20 cellular contexts compared by ENCODE assay signal in the genomic region with DNA sequence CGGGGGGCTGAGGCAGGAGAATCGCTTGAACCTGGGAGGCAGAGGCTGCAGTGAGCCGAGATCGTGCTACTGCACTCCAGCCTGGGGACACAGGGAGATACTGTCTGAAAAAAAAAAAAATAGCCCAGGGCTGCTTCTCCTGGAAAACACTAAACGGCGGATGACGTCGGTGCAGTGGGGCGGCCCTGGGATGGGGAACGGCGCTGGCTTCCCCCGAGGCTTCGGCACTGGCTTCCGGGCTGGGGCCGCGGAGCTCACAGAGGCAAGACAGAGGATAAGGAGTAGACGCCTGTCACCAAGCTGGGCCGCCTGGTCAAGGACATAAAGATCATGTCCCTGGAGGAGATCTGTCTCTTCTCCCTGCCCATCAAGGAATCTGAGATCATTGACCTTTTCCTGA. TPM values are rescaled to one million over a fixed set of nuclear protein-coding genes. Genes with fewer than 3 reads are reported as not detected.
DNase-seq lines count a peak whose midpoint lies in the region; ATAC-seq, FAIRE-seq and TF ChIP-seq lines count a peak whose summit lies in the region.
"Had no signal": no experiment of that assay in that cellular context is flagged by ENCODE, and none has a peak within 500 bp of the region (broad histone marks: within the 10 kb centered on the region; RNA-seq: fewer than 3 reads in every experiment).

No MANE protein-coding gene starts in this region.

- TF ChIP-seq RAD21 in HepG2 (CRISPR knock-in tag; IDR thresholded peaks at IDR 0.05) = no peak

- TF ChIP-seq CTCF in right lobe of liver (IDR thresholded peaks at IDR 0.05) = no peak
- TF ChIP-seq CTCF in HepG2 (CRISPR knock-in tag; IDR thresholded peaks at IDR 0.05) = no peak
- no peak for TF ChIP-seq CTCF in heart right ventricle (IDR thresholded peaks at IDR 0.05)
- no peak for TF ChIP-seq CTCF in kidney (IDR thresholded peaks at IDR 0.05; ENCODE audit: borderline replicate concordance, extremely low read depth, insufficient read depth)
- no peak for TF ChIP-seq CTCF in left lung (IDR thresholded peaks at IDR 0.05)

- TF ChIP-seq EP300 in HepG2 (IDR thresholded peaks at IDR 0.05; ENCODE audit: low read depth in 2 of 2, low read length in 2 of 2) (no peak), HepG2 (CRISPR knock-in tag; IDR thresholded peaks at IDR 0.05; ENCODE audit: borderline replicate concordance) (no peak)

- POLR2A ChIA-PET in HepG2 (lab: Yijun Ruan, JAX) = interaction anchor here (1.1 to 2.1 kb wide), 2 partner anchors 9 to 13 kb away, joined by 4 to 7 read pairs; no protein-coding TSS in a partner anchor

- H3K9me3 ChIP-seq in right lobe of liver = no peaks in the 10 kb centered on the region
- H3K9me3 ChIP-seq in HepG2 (ENCODE audit: low read length) = no peaks in the 10 kb centered on the region
- no peaks in the 10 kb centered on the region for H3K9me3 ChIP-seq in heart right ventricle
- H3K9me3 ChIP-seq in kidney (ENCODE audit: control insufficient read depth in 1 of 2, low read length in 2 of 2) = no peaks in the 10 kb centered on the region
- H3K9me3 ChIP-seq in left lung = no peaks in the 10 kb centered on the region
- H3K9me3 ChIP-seq in SJCRH30 (replicated peaks) = no peaks in the 10 kb centered on the region
- H3K9me3 ChIP-seq: HAP-1 had no signal

- ATAC-seq in right lobe of liver = peak in 3 of 4 donors; percentile 44 to 69 (median 46)
- no peak for ATAC-seq in HepG2
- ATAC-seq in heart right ventricle = peak in 4 of 8 donors; percentile 52 to 78 (median 61)
- ATAC-seq in left lung = no peak
- ATAC-seq in HG03108 (IDR thresholded peaks at IDR 0.05; ENCODE audit: unreplicated experiment) = no peak
- ATAC-seq: GM12878 had no signal

- no peak overlapping the region for H2AFZ ChIP-seq in HepG2 (ENCODE audit: low read length)

- no TSS peak for BruUV-seq in HepG2 (replicated peaks; lab: Mats Ljungman, UMichigan)

- H3K27ac ChIP-seq in right lobe of liver (no peak overlapping the region), HepG2 (ENCODE audit: extremely low read length, insufficient read depth, low read length) (no peak overlapping the region), heart right ventricle (no peak overlapping the region), kidney (ENCODE audit: low read depth in 2 of 2, low read length in 2 of 2) (no peak overlapping the region), left lung (no peak overlapping the region), SJCRH30 (no peak overlapping the region)

- H3K4me3 ChIP-seq in right lobe of liver (no peak overlapping the region), HepG2 (replicated peaks in 1 of 3; ENCODE audit: insufficient read depth in 1 of 3, low read depth in 2 of 3, low read length in 3 of 3) (no peak overlapping the region), heart right ventricle (no peak overlapping the region), kidney (ENCODE audit: low read length in 2 of 2) (no peak overlapping the region), left lung (no peak overlapping the region), SJCRH30 (no peak overlapping the region)
- H3K4me3 ChIP-seq: GM12878, HAP-1 had no signal

- TF ChIP-seq POLR2A in right lobe of liver (IDR thresholded peaks at IDR 0.05) (no peak), HepG2 (IDR thresholded peaks at IDR 0.05; ENCODE audit: insufficient read depth in 1 of 2, low read depth in 2 of 2, low read length in 2 of 2) (no peak)

- FAIRE-seq in HepG2 (lab: Jason Lieb, UNC) (no peak), kidney (lab: Jason Lieb, UNC) (no peak)
- FAIRE-seq: GM12878, GM18507, H1 had no signal

- H3K79me2 ChIP-seq in HepG2 (ENCODE audit: insufficient read depth, low read length) = no peaks in the 10 kb centered on the region

- CTCF ChIA-PET in HepG2 (lab: Yijun Ruan, JAX; ENCODE audit: low intra/inter-chr PET ratio, low total read pairs) = no interaction called here

- H3K36me3 ChIP-seq in right lobe of liver = no peaks in the 10 kb centered on the region
- H3K36me3 ChIP-seq in HepG2 (replicated peaks in 1 of 2; ENCODE audit: control insufficient read depth in 1 of 2, insufficient read depth in 2 of 2, low read length in 2 of 2) = no peaks in the 10 kb centered on the region
- H3K36me3 ChIP-seq in heart right ventricle = no peaks in the 10 kb centered on the region
- H3K36me3 ChIP-seq in kidney (ENCODE audit: control insufficient read depth in 1 of 2, insufficient read depth in 2 of 2, low read length in 2 of 2) = no peaks in the 10 kb centered on the region
- H3K36me3 ChIP-seq in left lung = no peaks in the 10 kb centered on the region
- H3K36me3 ChIP-seq in SJCRH30 = no peaks in the 10 kb centered on the region
- H3K36me3 ChIP-seq: HAP-1 had no signal

- intact Hi-C loops in right lobe of liver (cut with DNase I) = no loop called here
- intact Hi-C loops in HepG2 (cut with micrococcal nuclease; ENCODE audit: unreplicated experiment) = no loop called here
- intact Hi-C loops in heart right ventricle (cut with DNase I) = no loop called here
- intact Hi-C loops in kidney (cut with DNase I) = no loop called here
- intact Hi-C loops in left lung (cut with DNase I) = no loop called here

- H3K27me3 ChIP-seq in right lobe of liver (no peaks in the 10 kb centered on the region), HepG2 (ENCODE audit: control insufficient read depth in 1 of 2, insufficient read depth in 2 of 2, low read length in 2 of 2) (peaks cover 3 to 21% of the 10 kb centered on the region in 2 experiments; a peak in 4 of 5 replicates), heart right ventricle (peaks cover 0 to 8% (median 2%) of the 10 kb centered on the region in 7 donors), left lung (peaks cover 0 to 10% of the 10 kb centered on the region in 2 donors), SJCRH30 (0 out of 2 replicates have a peak, but pooled peaks cover 3% of the 10 kb centered on the region)

- no peaks in the 10 kb centered on the region for H4K20me1 ChIP-seq in HepG2 (ENCODE audit: insufficient read depth, low read length)

- WGBS in right lobe of liver (ENCODE audit: insufficient coverage, low coverage, low lambda C conversion rate, missing lambda C conversion rate) = 69% methylated on average over 10 of the region's 18 CpGs
- 60% methylated on average over 16 of the region's 18 CpGs for WGBS in HepG2 (ENCODE audit: low lambda C conversion rate)
- 42 to 49% methylated on average over 18 of the region's 18 CpGs for WGBS in heart right ventricle, 2 donors

- H3K4me2 ChIP-seq in HepG2 (ENCODE audit: low read depth, low read length) = no peak overlapping the region

- no peaks in the 10 kb centered on the region for H3K4me1 ChIP-seq in right lobe of liver
- peaks cover 16% of the 10 kb centered on the region for H3K4me1 ChIP-seq in HepG2 (ENCODE audit: insufficient read depth, low read length)
- peaks cover 0 to 5% (median 0%) of the 10 kb centered on the region in 9 donors for H3K4me1 ChIP-seq in heart right ventricle
- H3K4me1 ChIP-seq in kidney (ENCODE audit: control insufficient read depth in 1 of 2, insufficient read depth in 1 of 2, low read depth in 1 of 2, low read length in 2 of 2) = no peaks in the 10 kb centered on the region
- H3K4me1 ChIP-seq in left lung = peaks cover 0 to 9% of the 10 kb centered on the region in 2 donors
- H3K4me1 ChIP-seq in SJCRH30 = no peaks in the 10 kb centered on the region
- H3K4me1 ChIP-seq: HAP-1 had no signal

- no peak overlapping the region for H3K9ac ChIP-seq in HepG2 (ENCODE audit: insufficient read depth, low read depth, low read length)
- no peak overlapping the region for H3K9ac ChIP-seq in kidney (ENCODE audit: low read length in 2 of 2)

- DNase-seq in right lobe of liver = no peak
- DNase-seq in HepG2 (ENCODE audit: low spot score) = no peak
- peak; percentile 54 to 67 for DNase-seq in heart right ventricle
- peak; percentile 71 for DNase-seq in kidney
- no peak for DNase-seq in left lung
- no peak for DNase-seq in SJCRH30
- DNase-seq: ACHN; C1 segment of cervical spinal cord; Calu3; CD4-positive, alpha-beta T cell; DMS 273 treated with DMSO at 0.1 percent for 48 hours had no signal

- in situ Hi-C loops in HepG2 (cut with HindIII; ENCODE audit: extremely low pct_ligation_motif_present, low pct_unique_long_range_greater_than_20kb) = no loop called here

RNA-seq across cellular contexts. Expression of a gene that starts 5.0 kb away (rescaled TPM):
- total RNA-seq in right lobe of liver (under 1 TPM in 1 of 6 experiments, not detected in 5; 0.20 TPM), HepG2 (2016; rRNA removed; fragmentation: Illumina TruSeq; extraction: Trizol) (not detected in 2 replicates), heart right ventricle (not detected), kidney (not detected), left lung (not detected)
- not detected in 2 replicates for total RNA-seq in HepG2 (2016; cell fraction: cytosol; rRNA removed; fragmentation: Illumina TruSeq; extraction: Trizol; ENCODE audit: low read depth)
- total RNA-seq in HepG2 (2016; cell fraction: insoluble cytoplasmic fraction; rRNA removed; fragmentation: Illumina TruSeq; extraction: Trizol) = not detected in 2 replicates
- total RNA-seq in HepG2 (2016; cell fraction: membrane; rRNA removed; fragmentation: Illumina TruSeq; extraction: Trizol) = not detected in 2 replicates
- not detected in 2 replicates for total RNA-seq in HepG2 (2016; cell fraction: nucleus; rRNA removed; fragmentation: Illumina TruSeq; extraction: Trizol)
- polyA plus RNA-seq in HepG2 (2011; rRNA removed) (0.12 and 0.20 TPM in 2 replicates), heart right ventricle (under 1 TPM in 1 of 2 donors, not detected in 1; 0.06 TPM), kidney (ENCODE audit: insufficient read depth, low read depth, low replicate concordance) (not detected)
- 0.10 and 0.20 TPM in 2 replicates for polyA plus RNA-seq in HepG2 (2011; cell fraction: cytosol; rRNA removed)
- polyA plus RNA-seq in HepG2 (2011; cell fraction: nucleus; rRNA removed) = not detected in 2 replicates
- 0.13 and 0.16 TPM in 2 replicates for polyA plus RNA-seq in HepG2 (2012)
- polyA plus RNA-seq in HepG2 (2016; cell fraction: cytosol; fragmentation: Illumina TruSeq; extraction: Trizol; ENCODE audit: low read depth) = not detected in 2 replicates
- polyA plus RNA-seq in HepG2 (2016; cell fraction: insoluble cytoplasmic fraction; fragmentation: Illumina TruSeq; extraction: Trizol; ENCODE audit: low read depth) = not detected in 2 replicates
- not detected in 2 replicates for polyA plus RNA-seq in HepG2 (2016; cell fraction: membrane; fragmentation: Illumina TruSeq; extraction: Trizol; ENCODE audit: low read depth)
- not detected in 2 replicates for polyA plus RNA-seq in HepG2 (2016; cell fraction: nucleus; fragmentation: Illumina TruSeq; extraction: Trizol; ENCODE audit: insufficient read depth, low read depth)
- polyA minus RNA-seq in HepG2 (2011; rRNA and poly(A)+ RNA removed; ENCODE audit: low replicate concordance) = not detected in 2 replicates
- not detected in 2 replicates for polyA minus RNA-seq in HepG2 (2011; cell fraction: cytosol; rRNA and poly(A)+ RNA removed)
- not detected in 2 replicates for polyA minus RNA-seq in HepG2 (2011; cell fraction: nucleus; rRNA and poly(A)+ RNA removed)
- not detected in 2 replicates for total RNA-seq in SJCRH30 (2014; rRNA removed; shearing (Covaris generic))
- total RNA-seq: A172; Calu3; CD4-positive, alpha-beta T cell; Daoy; G401; GM12878; H1; HT1080 had no signal
- polyA plus RNA-seq: GM12878, H1 had no signal

RNA-seq across cellular contexts. Expression of a gene that starts 14.0 kb away (rescaled TPM):
- total RNA-seq in right lobe of liver (10 to 100 TPM in 3 of 6 experiments, 1 to 10 TPM in 3; 4.2 to 18.7 (median 10.4) TPM), HepG2 (2016; rRNA removed; fragmentation: Illumina TruSeq; extraction: Trizol) (5.8 and 13.5 TPM in 2 replicates), heart right ventricle (100 to 1,000 TPM in 3 of 10 donors, 10 to 100 TPM in 7; 33.4 to 153 (median 77.3) TPM), kidney (63.0 TPM), left lung (100 to 1,000 TPM in 1 of 2 donors, 10 to 100 TPM in 1; 94.8 to 145 TPM)
- 3.3 and 3.8 TPM in 2 replicates for total RNA-seq in HepG2 (2016; cell fraction: cytosol; rRNA removed; fragmentation: Illumina TruSeq; extraction: Trizol; ENCODE audit: low read depth)
- total RNA-seq in HepG2 (2016; cell fraction: insoluble cytoplasmic fraction; rRNA removed; fragmentation: Illumina TruSeq; extraction: Trizol) = 4.6 and 14.2 TPM in 2 replicates
- total RNA-seq in HepG2 (2016; cell fraction: membrane; rRNA removed; fragmentation: Illumina TruSeq; extraction: Trizol) = 7.0 and 8.2 TPM in 2 replicates
- total RNA-seq in HepG2 (2016; cell fraction: nucleus; rRNA removed; fragmentation: Illumina TruSeq; extraction: Trizol) = 11.9 and 15.2 TPM in 2 replicates
- polyA plus RNA-seq in HepG2 (2011; rRNA removed) (15.6 and 30.9 TPM in 2 replicates), heart right ventricle (100 to 1,000 TPM; 118 to 279 TPM), kidney (ENCODE audit: insufficient read depth, low read depth, low replicate concordance) (23.9 TPM)
- polyA plus RNA-seq in HepG2 (2011; cell fraction: cytosol; rRNA removed) = 24.5 and 32.7 TPM in 2 replicates
- 151 and 166 TPM in 2 replicates for polyA plus RNA-seq in HepG2 (2011; cell fraction: nucleus; rRNA removed)
- 19.0 and 28.0 TPM in 2 replicates for polyA plus RNA-seq in HepG2 (2012)
- polyA plus RNA-seq in HepG2 (2016; cell fraction: cytosol; fragmentation: Illumina TruSeq; extraction: Trizol; ENCODE audit: low read depth) = 3.1 and 4.0 TPM in 2 replicates
- polyA plus RNA-seq in HepG2 (2016; cell fraction: insoluble cytoplasmic fraction; fragmentation: Illumina TruSeq; extraction: Trizol; ENCODE audit: low read depth) = 6.4 and 7.0 TPM in 2 replicates
- polyA plus RNA-seq in HepG2 (2016; cell fraction: membrane; fragmentation: Illumina TruSeq; extraction: Trizol; ENCODE audit: low read depth) = 5.8 and 6.2 TPM in 2 replicates
- polyA plus RNA-seq in HepG2 (2016; cell fraction: nucleus; fragmentation: Illumina TruSeq; extraction: Trizol; ENCODE audit: insufficient read depth, low read depth) = 30.9 and 40.0 TPM in 2 replicates
- polyA minus RNA-seq in HepG2 (2011; rRNA and poly(A)+ RNA removed; ENCODE audit: low replicate concordance) = 28.2 and 70.2 TPM in 2 replicates
- 10.6 and 21.0 TPM in 2 replicates for polyA minus RNA-seq in HepG2 (2011; cell fraction: cytosol; rRNA and poly(A)+ RNA removed)
- 6.8 and 7.9 TPM in 2 replicates for polyA minus RNA-seq in HepG2 (2011; cell fraction: nucleus; rRNA and poly(A)+ RNA removed)
- 6.5 and 8.0 TPM in 2 replicates for total RNA-seq in SJCRH30 (2014; rRNA removed; shearing (Covaris generic))

RNA-seq across cellular contexts. Expression of a gene that starts 18.5 kb away (rescaled TPM):
- total RNA-seq in right lobe of liver (10 to 100 TPM in 2 of 6 experiments, 1 to 10 TPM in 4; 4.6 to 12.7 (median 7.1) TPM), HepG2 (2016; rRNA removed; fragmentation: Illumina TruSeq; extraction: Trizol) (9.7 and 10.8 TPM in 2 replicates), heart right ventricle (10 to 100 TPM; 12.5 to 33.0 (median 17.7) TPM), kidney (49.4 TPM), left lung (10 to 100 TPM; 30.2 to 33.0 TPM)
- 8.3 and 10.1 TPM in 2 replicates for total RNA-seq in HepG2 (2016; cell fraction: cytosol; rRNA removed; fragmentation: Illumina TruSeq; extraction: Trizol; ENCODE audit: low read depth)
- 6.4 and 11.8 TPM in 2 replicates for total RNA-seq in HepG2 (2016; cell fraction: insoluble cytoplasmic fraction; rRNA removed; fragmentation: Illumina TruSeq; extraction: Trizol)
- 16.6 and 19.9 TPM in 2 replicates for total RNA-seq in HepG2 (2016; cell fraction: membrane; rRNA removed; fragmentation: Illumina TruSeq; extraction: Trizol)
- total RNA-seq in HepG2 (2016; cell fraction: nucleus; rRNA removed; fragmentation: Illumina TruSeq; extraction: Trizol) = 6.7 and 6.9 TPM in 2 replicates
- polyA plus RNA-seq in HepG2 (2011; rRNA removed) (4.0 and 5.4 TPM in 2 replicates), heart right ventricle (10 to 100 TPM; 18.9 to 36.7 TPM), kidney (ENCODE audit: insufficient read depth, low read depth, low replicate concordance) (92.3 TPM)
- polyA plus RNA-seq in HepG2 (2011; cell fraction: cytosol; rRNA removed) = 3.7 and 4.7 TPM in 2 replicates
- polyA plus RNA-seq in HepG2 (2011; cell fraction: nucleus; rRNA removed) = 6.0 and 7.8 TPM in 2 replicates
- polyA plus RNA-seq in HepG2 (2012) = 12.4 and 19.1 TPM in 2 replicates
- polyA plus RNA-seq in HepG2 (2016; cell fraction: cytosol; fragmentation: Illumina TruSeq; extraction: Trizol; ENCODE audit: low read depth) = 9.4 and 11.9 TPM in 2 replicates
- polyA plus RNA-seq in HepG2 (2016; cell fraction: insoluble cytoplasmic fraction; fragmentation: Illumina TruSeq; extraction: Trizol; ENCODE audit: low read depth) = 15.1 and 19.3 TPM in 2 replicates
- 19.1 and 21.1 TPM in 2 replicates for polyA plus RNA-seq in HepG2 (2016; cell fraction: membrane; fragmentation: Illumina TruSeq; extraction: Trizol; ENCODE audit: low read depth)
- polyA plus RNA-seq in HepG2 (2016; cell fraction: nucleus; fragmentation: Illumina TruSeq; extraction: Trizol; ENCODE audit: insufficient read depth, low read depth) = 18.9 and 19.6 TPM in 2 replicates
- 1.1 and 5.2 TPM in 2 replicates for polyA minus RNA-seq in HepG2 (2011; rRNA and poly(A)+ RNA removed; ENCODE audit: low replicate concordance)
- 5.4 and 5.6 TPM in 2 replicates for polyA minus RNA-seq in HepG2 (2011; cell fraction: cytosol; rRNA and poly(A)+ RNA removed)
- 2.2 TPM in 2 replicates for polyA minus RNA-seq in HepG2 (2011; cell fraction: nucleus; rRNA and poly(A)+ RNA removed)
- 4.4 and 4.6 TPM in 2 replicates for total RNA-seq in SJCRH30 (2014; rRNA removed; shearing (Covaris generic))
- total RNA-seq: CD4-positive, alpha-beta T cell; HT1080 had no signal

RNA-seq across cellular contexts. Expression of a gene that starts 27.2 kb away (rescaled TPM):
- total RNA-seq in right lobe of liver = 10 to 100 TPM; 18.3 to 85.0 (median 28.8) TPM
- 18.5 and 34.0 TPM in 2 replicates for total RNA-seq in HepG2 (2016; rRNA removed; fragmentation: Illumina TruSeq; extraction: Trizol)
- total RNA-seq in HepG2 (2016; cell fraction: cytosol; rRNA removed; fragmentation: Illumina TruSeq; extraction: Trizol; ENCODE audit: low read depth) = 60.7 and 62.9 TPM in 2 replicates
- total RNA-seq in HepG2 (2016; cell fraction: insoluble cytoplasmic fraction; rRNA removed; fragmentation: Illumina TruSeq; extraction: Trizol) = 14.0 and 32.5 TPM in 2 replicates
- 51.8 and 70.5 TPM in 2 replicates for total RNA-seq in HepG2 (2016; cell fraction: membrane; rRNA removed; fragmentation: Illumina TruSeq; extraction: Trizol)
- total RNA-seq in HepG2 (2016; cell fraction: nucleus; rRNA removed; fragmentation: Illumina TruSeq; extraction: Trizol) = 20.4 and 26.7 TPM in 2 replicates
- 23.2 and 24.6 TPM in 2 replicates for polyA plus RNA-seq in HepG2 (2011; rRNA removed)
- 21.4 and 33.6 TPM in 2 replicates for polyA plus RNA-seq in HepG2 (2011; cell fraction: cytosol; rRNA removed)
- polyA plus RNA-seq in HepG2 (2011; cell fraction: nucleus; rRNA removed) = 96.9 and 98.7 TPM in 2 replicates
- 47.4 and 51.2 TPM in 2 replicates for polyA plus RNA-seq in HepG2 (2012)
- polyA plus RNA-seq in HepG2 (2016; cell fraction: cytosol; fragmentation: Illumina TruSeq; extraction: Trizol; ENCODE audit: low read depth) = 83.7 and 90.8 TPM in 2 replicates
- 29.9 and 39.9 TPM in 2 replicates for polyA plus RNA-seq in HepG2 (2016; cell fraction: insoluble cytoplasmic fraction; fragmentation: Illumina TruSeq; extraction: Trizol; ENCODE audit: low read depth)
- polyA plus RNA-seq in HepG2 (2016; cell fraction: membrane; fragmentation: Illumina TruSeq; extraction: Trizol; ENCODE audit: low read depth) = 79.7 and 88.6 TPM in 2 replicates
- 75.9 and 77.0 TPM in 2 replicates for polyA plus RNA-seq in HepG2 (2016; cell fraction: nucleus; fragmentation: Illumina TruSeq; extraction: Trizol; ENCODE audit: insufficient read depth, low read depth)
- polyA minus RNA-seq in HepG2 (2011; rRNA and poly(A)+ RNA removed; ENCODE audit: low replicate concordance) = 10.7 and 26.6 TPM in 2 replicates
- 18.3 and 21.9 TPM in 2 replicates for polyA minus RNA-seq in HepG2 (2011; cell fraction: cytosol; rRNA and poly(A)+ RNA removed)
- 28.0 and 36.3 TPM in 2 replicates for polyA minus RNA-seq in HepG2 (2011; cell fraction: nucleus; rRNA and poly(A)+ RNA removed)
- 10 to 100 TPM; 20.3 to 43.6 (median 22.5) TPM for total RNA-seq in heart right ventricle
- 10 to 100 TPM; 27.1 to 46.1 TPM for polyA plus RNA-seq in heart right ventricle
- total RNA-seq in kidney = 38.0 TPM
- 33.3 TPM for polyA plus RNA-seq in kidney (ENCODE audit: insufficient read depth, low read depth, low replicate concordance)
- total RNA-seq in left lung = 10 to 100 TPM; 24.3 to 34.0 TPM
- total RNA-seq in SJCRH30 (2014; rRNA removed; shearing (Covaris generic)) = 37.6 and 38.8 TPM in 2 replicates

RNA-seq across cellular contexts. Expression of a gene that starts 50.5 kb away (rescaled TPM):
- total RNA-seq in right lobe of liver (under 1 TPM in 1 of 6 experiments, not detected in 5; 0.15 TPM), HepG2 (2016; rRNA removed; fragmentation: Illumina TruSeq; extraction: Trizol) (0.24 TPM in 1 of 2 replicates, not detected in the other), heart right ventricle (under 1 TPM in 5 of 10 donors, not detected in 5; 0.20 to 0.36 (median 0.30) TPM), kidney (0.19 TPM), left lung (under 1 TPM; 0.21 to 0.29 TPM)
- not detected in 2 replicates for total RNA-seq in HepG2 (2016; cell fraction: cytosol; rRNA removed; fragmentation: Illumina TruSeq; extraction: Trizol; ENCODE audit: low read depth)
- 0.09 TPM in 1 of 2 replicates, not detected in the other for total RNA-seq in HepG2 (2016; cell fraction: insoluble cytoplasmic fraction; rRNA removed; fragmentation: Illumina TruSeq; extraction: Trizol)
- total RNA-seq in HepG2 (2016; cell fraction: membrane; rRNA removed; fragmentation: Illumina TruSeq; extraction: Trizol) = 0.17 and 0.19 TPM in 2 replicates
- not detected in 2 replicates for total RNA-seq in HepG2 (2016; cell fraction: nucleus; rRNA removed; fragmentation: Illumina TruSeq; extraction: Trizol)
- polyA plus RNA-seq in HepG2 (2011; rRNA removed) (0.07 TPM in 1 of 2 replicates, not detected in the other), heart right ventricle (under 1 TPM; 0.16 to 0.44 TPM), kidney (ENCODE audit: insufficient read depth, low read depth, low replicate concordance) (0.71 TPM)
- not detected in 2 replicates for polyA plus RNA-seq in HepG2 (2011; cell fraction: cytosol; rRNA removed)
- not detected in 2 replicates for polyA plus RNA-seq in HepG2 (2011; cell fraction: nucleus; rRNA removed)
- polyA plus RNA-seq in HepG2 (2012) = 0.09 and 0.27 TPM in 2 replicates
- polyA plus RNA-seq in HepG2 (2016; cell fraction: cytosol; fragmentation: Illumina TruSeq; extraction: Trizol; ENCODE audit: low read depth) = 0.08 and 0.16 TPM in 2 replicates
- polyA plus RNA-seq in HepG2 (2016; cell fraction: insoluble cytoplasmic fraction; fragmentation: Illumina TruSeq; extraction: Trizol; ENCODE audit: low read depth) = not detected in 2 replicates
- 0.13 TPM in 1 of 2 replicates, not detected in the other for polyA plus RNA-seq in HepG2 (2016; cell fraction: membrane; fragmentation: Illumina TruSeq; extraction: Trizol; ENCODE audit: low read depth)
- 0.33 TPM in 1 of 2 replicates, not detected in the other for polyA plus RNA-seq in HepG2 (2016; cell fraction: nucleus; fragmentation: Illumina TruSeq; extraction: Trizol; ENCODE audit: insufficient read depth, low read depth)
- not detected in 2 replicates for polyA minus RNA-seq in HepG2 (2011; rRNA and poly(A)+ RNA removed; ENCODE audit: low replicate concordance)
- polyA minus RNA-seq in HepG2 (2011; cell fraction: cytosol; rRNA and poly(A)+ RNA removed) = not detected in 2 replicates
- polyA minus RNA-seq in HepG2 (2011; cell fraction: nucleus; rRNA and poly(A)+ RNA removed) = not detected in 2 replicates
- not detected in 2 replicates for total RNA-seq in SJCRH30 (2014; rRNA removed; shearing (Covaris generic))
- total RNA-seq: A172, Daoy, G401, GM12878, HT1080 had no signal

Comparison
In these comparisons a context has a peak if more than half of its experiments do, and no peak if none do; other contexts are left out.
1. ATAC-seq: peak in right lobe of liver (3 of 4); none in HepG2 (single experiment), left lung (single experiment) and HG03108 (single experiment).
2. DNase-seq: peak in heart right ventricle (2 of 2) and kidney (single experiment); none in right lobe of liver (0 of 3), HepG2 (single experiment), left lung (0 of 2) and SJCRH30 (0 of 2).